8 cellular contexts compared by ENCODE assay signal in the genomic region with DNA sequence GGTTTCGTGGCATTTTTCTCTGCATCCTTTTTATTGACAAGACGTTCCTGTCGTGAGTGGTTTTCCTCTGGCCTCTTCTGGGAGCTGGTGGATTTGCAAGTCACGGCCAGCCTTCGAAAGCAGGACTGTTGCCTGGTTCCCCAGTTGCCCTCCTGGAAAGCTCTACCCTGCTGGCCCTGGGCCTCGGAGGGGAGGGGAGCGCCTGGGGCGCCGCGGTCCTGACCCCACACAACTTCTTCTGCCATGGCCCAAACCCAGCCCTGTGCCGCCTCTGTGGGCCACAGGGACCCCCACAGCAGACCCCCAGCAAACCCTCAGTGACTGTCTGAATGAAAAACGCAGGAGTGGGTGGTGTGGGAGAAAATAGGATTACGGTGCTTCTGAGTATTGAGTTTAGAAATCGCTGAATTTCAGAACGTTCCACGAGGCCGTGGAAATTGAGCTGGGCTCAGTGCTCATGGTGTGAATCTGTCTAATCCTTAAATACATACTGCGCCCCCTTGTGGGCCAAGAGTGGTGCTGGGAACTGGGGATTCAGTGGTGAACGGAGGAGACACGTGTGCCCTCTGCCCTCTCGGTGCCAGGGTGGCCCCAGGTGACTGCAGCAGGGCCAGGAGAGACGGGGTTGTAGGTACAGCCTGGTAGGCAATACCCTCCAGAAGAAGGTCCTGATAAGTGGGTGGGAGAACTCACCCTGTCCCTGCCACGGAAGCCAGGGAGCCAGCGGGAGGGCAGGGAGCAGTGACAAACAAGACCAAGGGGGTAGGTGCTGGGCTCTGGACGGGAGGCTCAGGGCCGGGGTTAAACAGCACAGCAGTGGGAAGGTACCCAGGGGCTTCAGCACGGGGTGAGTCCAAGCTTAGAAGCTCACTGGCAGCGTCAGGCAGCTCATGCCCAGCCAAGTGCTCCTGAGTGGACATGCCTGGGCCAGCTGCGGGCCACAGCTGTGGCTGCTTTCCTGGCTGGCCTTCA.
A peak's percentile ranks its signal among the peaks of the same experiment; 100 is the strongest.
DNase-seq lines count a peak whose midpoint lies in the region; ATAC-seq lines count a peak whose summit lies in the region.

No MANE protein-coding gene starts in this region.

- H3K4me1 Mint-ChIP-seq in central memory CD8-positive, alpha-beta T cell: peaks cover 36% of the 10 kb centered on the region

- peaks cover 65% of the 10 kb centered on the region for H3K27me3 Mint-ChIP-seq in central memory CD8-positive, alpha-beta T cell

- ATAC-seq in activated CD4-positive, CD25-positive, alpha-beta regulatory T cell treated with anti-CD3 and anti-CD28 coated beads, Interleukin-2, amount 50 U/mL, for 24 hours: peak; percentile 81 to 83
- peak; percentile 46 for ATAC-seq in central memory CD8-positive, alpha-beta T cell (replicated peaks; ENCODE audit: extremely low read depth, poor library complexity, severe bottlenecking)
- ATAC-seq in GM19452 (IDR thresholded peaks at IDR 0.05; ENCODE audit: unreplicated experiment): no peak

- no peak overlapping the region for H3K4me3 Mint-ChIP-seq in central memory CD8-positive, alpha-beta T cell

- H3K36me3 Mint-ChIP-seq in central memory CD8-positive, alpha-beta T cell (ENCODE audit: insufficient read depth): no peaks in the 10 kb centered on the region

- H3K9me3 Mint-ChIP-seq in central memory CD8-positive, alpha-beta T cell: peaks cover 2% of the 10 kb centered on the region

- peak overlapping the region; percentile 29 for H3K27ac Mint-ChIP-seq in central memory CD8-positive, alpha-beta T cell (ENCODE audit: low read depth)

- DNase-seq in NCI-H146 (lab: John Stamatoyannopoulos, UW) (peak; percentile 12), NCI-H146 treated with DMSO at 0.1 percent for 48 hours (lab: John Stamatoyannopoulos, UW; ENCODE audit: unreplicated experiment) (no peak), NCI-H2227 (lab: John Stamatoyannopoulos, UW; ENCODE audit: unreplicated experiment) (peak; percentile 67), left kidney (ENCODE audit: low read depth, low spot score) (peak; percentile 92)
- DNase-seq in central memory CD8-positive, alpha-beta T cell (ENCODE audit: low spot score in 2 of 2): peak; percentile 34 to 37
- peak; percentile 68 to 74 for DNase-seq in stimulated activated CD4-positive, alpha-beta T cell treated with anti-CD3 and anti-CD28 coated beads, Interleukin-4, amount 100 ng/mL, for 48 hours (ENCODE audit: low read depth in 2 of 2)
